21 cellular contexts compared by ENCODE assay signal in genomic region chr4:26490980-26491284, GRCh38. TPM values are rescaled to one million over a fixed set of nuclear protein-coding genes. Genes with fewer than 3 reads are reported as not detected.
DNase-seq lines count a peak whose midpoint lies in the region; ATAC-seq, FAIRE-seq and TF ChIP-seq lines count a peak whose summit lies in the region.
"Had no signal": no experiment of that assay in that cellular context is flagged by ENCODE, and none has a peak within 500 bp of the region (broad histone marks: within the 10 kb centered on the region; RNA-seq: fewer than 3 reads in every experiment).

No MANE protein-coding gene starts in this region.

- TF ChIP-seq EP300 in HepG2 (IDR thresholded peaks at IDR 0.05; ENCODE audit: low read depth in 2 of 2, low read length in 2 of 2) (no peak), HepG2 (CRISPR knock-in tag; IDR thresholded peaks at IDR 0.05; ENCODE audit: borderline replicate concordance) (no peak), K562 (IDR thresholded peaks at IDR 0.05; ENCODE audit: low read length) (no peak), neural cell (conservative IDR thresholded peaks at IDR 0.05; ENCODE audit: poor library complexity, severe bottlenecking) (no peak)

- FAIRE-seq in HepG2 (lab: Jason Lieb, UNC) (no peak), K562 (lab: Jason Lieb, UNC) (no peak)
- FAIRE-seq: GM12878, GM19239, H54 had no signal

- TF ChIP-seq POLR2A in HepG2 (IDR thresholded peaks at IDR 0.05; ENCODE audit: insufficient read depth in 1 of 2, low read depth in 2 of 2, low read length in 2 of 2) (no peak), right lobe of liver (IDR thresholded peaks at IDR 0.05) (no peak), K562 (conservative IDR thresholded peaks at IDR 0.05) (no peak), adrenal gland (IDR thresholded peaks at IDR 0.05) (no peak)

- H3K79me2 ChIP-seq in HepG2 (ENCODE audit: insufficient read depth, low read length) (no peaks in the 10 kb centered on the region), K562 (ENCODE audit: control insufficient read depth, insufficient read depth, low read length) (no peaks in the 10 kb centered on the region), neural cell (replicated peaks; ENCODE audit: insufficient read depth, low read length) (no peaks in the 10 kb centered on the region)

- H2AFZ ChIP-seq in HepG2 (ENCODE audit: low read length) (no peak overlapping the region), K562 (ENCODE audit: low read depth, low read length) (no peak overlapping the region), neural cell (ENCODE audit: low read depth, low read length) (no peak overlapping the region)
- H2AFZ ChIP-seq: GM23248 had no signal

- 50% methylated on average over 4 of the region's 4 CpGs for WGBS in HepG2 (ENCODE audit: low lambda C conversion rate)
- 53% methylated on average over 4 of the region's 4 CpGs for WGBS in right lobe of liver (ENCODE audit: insufficient coverage, low coverage, low lambda C conversion rate, missing lambda C conversion rate)
- WGBS in K562 (ENCODE audit: insufficient coverage, low coverage, missing lambda C conversion rate): 0% methylated on average over 4 of the region's 4 CpGs
- 74 to 85% (median 78%) methylated on average over 4 of the region's 4 CpGs for WGBS in adrenal gland, 4 donors

- no peak overlapping the region for H3K4me2 ChIP-seq in HepG2 (ENCODE audit: low read depth, low read length)
- no peak overlapping the region for H3K4me2 ChIP-seq in K562 (ENCODE audit: insufficient read depth, low read length)
- H3K4me2 ChIP-seq in neural cell (ENCODE audit: low read length): no peak overlapping the region

- DNase-seq in HepG2 (ENCODE audit: low spot score) (no peak), right lobe of liver (no peak), K562 (ENCODE audit: extremely low read depth in 1 of 4, low spot score in 3 of 4) (no peak), adrenal gland (no peak)
- DNase-seq: 8988T; C1 segment of cervical spinal cord; Calu3; CD4-positive, alpha-beta memory T cell; DMS53; EL; GDM1; GM23248; HFFc6 had no signal

- TF ChIP-seq RAD21 in HepG2 (CRISPR knock-in tag; IDR thresholded peaks at IDR 0.05): no peak
- no peak for TF ChIP-seq RAD21 in K562 (CRISPR knock-in tag; conservative IDR thresholded peaks at IDR 0.05 in 1 of 2, IDR thresholded peaks at IDR 0.05 in 1 of 2)
- TF ChIP-seq RAD21 in neural cell (conservative IDR thresholded peaks at IDR 0.05): no peak

- CTCF ChIA-PET in HepG2 (lab: Yijun Ruan, JAX; ENCODE audit: low intra/inter-chr PET ratio, low total read pairs): no interaction called here
- CTCF ChIA-PET in K562 (lab: Yijun Ruan, JAX; ENCODE audit: low intra/inter-chr PET ratio): no interaction called here

- H3F3A ChIP-seq in neural cell (ENCODE audit: insufficient read depth, low read length, poor library complexity, severe bottlenecking): no peaks in the 10 kb centered on the region

- no peaks in the 10 kb centered on the region for H3K9me3 ChIP-seq in HepG2 (ENCODE audit: low read length)
- H3K9me3 ChIP-seq in right lobe of liver: no peaks in the 10 kb centered on the region
- H3K9me3 ChIP-seq in K562 (replicated peaks; ENCODE audit: control insufficient read depth, insufficient read depth, low read depth, low read length): no peaks in the 10 kb centered on the region
- no peaks in the 10 kb centered on the region for H3K9me3 ChIP-seq in neural cell (ENCODE audit: low read length)
- H3K9me3 ChIP-seq in adrenal gland (replicated peaks in 1 of 3): no peaks in the 10 kb centered on the region
- H3K9me3 ChIP-seq: HAP-1 had no signal

- H3K36me3 ChIP-seq in HepG2 (replicated peaks in 1 of 2; ENCODE audit: control insufficient read depth in 1 of 2, insufficient read depth in 2 of 2, low read length in 2 of 2) (no peaks in the 10 kb centered on the region), right lobe of liver (no peaks in the 10 kb centered on the region), K562 (ENCODE audit: control insufficient read depth, insufficient read depth, low read length) (no peaks in the 10 kb centered on the region), neural cell (ENCODE audit: insufficient read depth, low read length) (no peaks in the 10 kb centered on the region), adrenal gland (replicated peaks in 1 of 2) (no peaks in the 10 kb centered on the region)
- H3K36me3 ChIP-seq: HAP-1 had no signal

- H3K27me3 ChIP-seq in HepG2 (ENCODE audit: control insufficient read depth in 1 of 2, insufficient read depth in 2 of 2, low read length in 2 of 2) (peaks cover 1 to 19% of the 10 kb centered on the region in 2 experiments; a peak in 3 of 5 replicates), right lobe of liver (no peaks in the 10 kb centered on the region), K562 (ENCODE audit: control insufficient read depth in 2 of 2, insufficient read depth in 2 of 2, low read length in 2 of 2) (peaks cover 39 to 42% of the 10 kb centered on the region in 2 experiments), neural cell (ENCODE audit: insufficient read depth, low read depth, low read length) (no peaks in the 10 kb centered on the region), adrenal gland (no peaks in the 10 kb centered on the region)

- H3K27ac ChIP-seq in HepG2 (ENCODE audit: extremely low read length, insufficient read depth, low read length) (no peak overlapping the region), right lobe of liver (no peak overlapping the region), K562 (ENCODE audit: extremely low read depth, low read depth, low read length) (no peak overlapping the region), neural cell (ENCODE audit: low read length) (no peak overlapping the region), adrenal gland (no peak overlapping the region)
- H3K27ac ChIP-seq: GM23248 had no signal

- in situ Hi-C loops in HepG2 (cut with HindIII; ENCODE audit: extremely low pct_ligation_motif_present, low pct_unique_long_range_greater_than_20kb) (no loop called here), K562 (cut with MboI) (no loop called here)

- intact Hi-C loops in HepG2 (cut with micrococcal nuclease; ENCODE audit: unreplicated experiment) (no loop called here), right lobe of liver (cut with DNase I) (no loop called here), K562 (cut with micrococcal nuclease) (no loop called here), adrenal gland (cut with DNase I) (no loop called here)

- no peak for TF ChIP-seq CTCF in HepG2 (CRISPR knock-in tag; IDR thresholded peaks at IDR 0.05)
- no peak for TF ChIP-seq CTCF in right lobe of liver (IDR thresholded peaks at IDR 0.05)
- no peak for TF ChIP-seq CTCF in K562 (IDR thresholded peaks at IDR 0.05 in 2 of 3, conservative IDR thresholded peaks at IDR 0.05 in 1 of 3; ENCODE audit: insufficient read depth in 2 of 3, low read depth in 1 of 3, low read length in 3 of 3)
- no peak for TF ChIP-seq CTCF in neural cell (IDR thresholded peaks at IDR 0.05; ENCODE audit: poor library complexity, severe bottlenecking)
- no peak for TF ChIP-seq CTCF in adrenal gland (IDR thresholded peaks at IDR 0.05)

- no peak overlapping the region for H3K9ac ChIP-seq in HepG2 (ENCODE audit: insufficient read depth, low read depth, low read length)
- no peak overlapping the region for H3K9ac ChIP-seq in K562 (ENCODE audit: insufficient read depth in 1 of 2, low read depth in 2 of 2, low read length in 2 of 2)
- H3K9ac ChIP-seq in neural cell (ENCODE audit: low read length): peak overlapping the region; percentile 2
- H3K9ac ChIP-seq: GM23248 had no signal

- POLR2A ChIA-PET in HepG2 (lab: Yijun Ruan, JAX): no interaction called here
- POLR2A ChIA-PET in K562 (lab: Yijun Ruan, JAX): interaction anchor here (1.2 kb wide), 1 partner anchor 10 kb away, joined by 4 read pairs; no protein-coding TSS in a partner anchor

- H3K4me3 ChIP-seq in HepG2 (replicated peaks in 1 of 3; ENCODE audit: insufficient read depth in 1 of 3, low read depth in 2 of 3, low read length in 3 of 3): no peak overlapping the region
- H3K4me3 ChIP-seq in right lobe of liver: no peak overlapping the region
- no peak overlapping the region for H3K4me3 ChIP-seq in K562
- no peak overlapping the region for H3K4me3 ChIP-seq in neural cell (ENCODE audit: low read length)
- H3K4me3 ChIP-seq in adrenal gland: no peak overlapping the region
- H3K4me3 ChIP-seq: GM12878, GM23248, HAP-1 had no signal

- no peak for ATAC-seq in HepG2
- ATAC-seq in right lobe of liver: no peak
- no peak for ATAC-seq in K562
- ATAC-seq in HG03521 (IDR thresholded peaks at IDR 0.05; ENCODE audit: unreplicated experiment): no peak
- no peak for ATAC-seq in HG02678 (IDR thresholded peaks at IDR 0.05; ENCODE audit: unreplicated experiment)
- ATAC-seq: GM12878 had no signal

- no peaks in the 10 kb centered on the region for H3K9me1 ChIP-seq in K562 (ENCODE audit: control insufficient read depth, insufficient read depth, low read length)

- no peaks in the 10 kb centered on the region for H3K9me2 ChIP-seq in neural cell (ENCODE audit: insufficient read depth, low read length)

- H3K4me1 ChIP-seq in HepG2 (ENCODE audit: insufficient read depth, low read length) (no peaks in the 10 kb centered on the region), right lobe of liver (no peaks in the 10 kb centered on the region), K562 (replicated peaks in 1 of 2; ENCODE audit: control insufficient read depth in 2 of 2, insufficient read depth in 2 of 2, low read length in 2 of 2) (no peaks in the 10 kb centered on the region), adrenal gland (replicated peaks in 1 of 2) (no peaks in the 10 kb centered on the region)
- H3K4me1 ChIP-seq: HAP-1 had no signal

- BruUV-seq in HepG2 (replicated peaks; lab: Mats Ljungman, UMichigan) (no TSS peak), K562 (replicated peaks; lab: Mats Ljungman, UMichigan) (no TSS peak)

- H4K20me1 ChIP-seq in HepG2 (ENCODE audit: insufficient read depth, low read length) (no peaks in the 10 kb centered on the region), K562 (replicated peaks; ENCODE audit: control insufficient read depth, insufficient read depth, low read length) (no peaks in the 10 kb centered on the region; the same call in 1 of the 2 replicates), neural cell (ENCODE audit: insufficient read depth) (no peaks in the 10 kb centered on the region)

RNA-seq across cellular contexts. Expression of gene CCKAR, which starts 0.6 kb away (rescaled TPM):
- not detected in 2 replicates for total RNA-seq in HepG2 (2016; rRNA removed; fragmentation: Illumina TruSeq; extraction: Trizol)
- not detected in 2 replicates for total RNA-seq in HepG2 (2016; cell fraction: cytosol; rRNA removed; fragmentation: Illumina TruSeq; extraction: Trizol; ENCODE audit: low read depth)
- total RNA-seq in HepG2 (2016; cell fraction: insoluble cytoplasmic fraction; rRNA removed; fragmentation: Illumina TruSeq; extraction: Trizol): not detected in 2 replicates
- total RNA-seq in HepG2 (2016; cell fraction: membrane; rRNA removed; fragmentation: Illumina TruSeq; extraction: Trizol): not detected in 2 replicates
- not detected in 2 replicates for total RNA-seq in HepG2 (2016; cell fraction: nucleus; rRNA removed; fragmentation: Illumina TruSeq; extraction: Trizol)
- not detected in 2 replicates for polyA plus RNA-seq in HepG2 (2011; rRNA removed)
- not detected in 2 replicates for polyA plus RNA-seq in HepG2 (2011; cell fraction: cytosol; rRNA removed)
- not detected in 2 replicates for polyA plus RNA-seq in HepG2 (2011; cell fraction: nucleus; rRNA removed)
- not detected in 2 replicates for polyA plus RNA-seq in HepG2 (2012)
- polyA plus RNA-seq in HepG2 (2016; cell fraction: cytosol; fragmentation: Illumina TruSeq; extraction: Trizol; ENCODE audit: low read depth): not detected in 2 replicates
- not detected in 2 replicates for polyA plus RNA-seq in HepG2 (2016; cell fraction: insoluble cytoplasmic fraction; fragmentation: Illumina TruSeq; extraction: Trizol; ENCODE audit: low read depth)
- polyA plus RNA-seq in HepG2 (2016; cell fraction: membrane; fragmentation: Illumina TruSeq; extraction: Trizol; ENCODE audit: low read depth): not detected in 2 replicates
- polyA plus RNA-seq in HepG2 (2016; cell fraction: nucleus; fragmentation: Illumina TruSeq; extraction: Trizol; ENCODE audit: insufficient read depth, low read depth): not detected in 2 replicates
- not detected in 2 replicates for polyA minus RNA-seq in HepG2 (2011; rRNA and poly(A)+ RNA removed; ENCODE audit: low replicate concordance)
- polyA minus RNA-seq in HepG2 (2011; cell fraction: cytosol; rRNA and poly(A)+ RNA removed): not detected in 2 replicates
- not detected in 2 replicates for polyA minus RNA-seq in HepG2 (2011; cell fraction: nucleus; rRNA and poly(A)+ RNA removed)
- not detected for total RNA-seq in right lobe of liver
- total RNA-seq in K562 (2011; cell fraction: chromatin; rRNA removed; ENCODE audit: low replicate concordance): not detected in 2 replicates
- total RNA-seq in K562 (2011; cell fraction: nucleolus; rRNA removed): not detected in 2 replicates
- total RNA-seq in K562 (2011; cell fraction: nucleoplasm; rRNA removed): not detected in 2 replicates
- total RNA-seq in K562 (2014; rRNA removed): not detected in 2 replicates
- not detected in 2 replicates for total RNA-seq in K562 (2014; rRNA removed; fragmentation: Illumina TruSeq; extraction: Trizol)
- not detected in 2 replicates for total RNA-seq in K562 (2015; rRNA removed; fragmentation: Illumina TruSeq; extraction: Trizol)
- not detected in 2 replicates for total RNA-seq in K562 (2021)
- not detected in 2 replicates for polyA plus RNA-seq in K562 (2011; rRNA removed)
- not detected in 2 replicates for polyA plus RNA-seq in K562 (2011; cell fraction: cytosol; rRNA removed)
- not detected in 2 replicates for polyA plus RNA-seq in K562 (2011; cell fraction: nucleus; rRNA removed)
- polyA plus RNA-seq in K562 (2012): not detected in 2 replicates
- polyA plus RNA-seq in K562 (2014; fragmentation: Illumina TruSeq; extraction: Trizol): not detected in 2 replicates
- not detected for polyA plus RNA-seq in K562 (2014; fragmentation: Nextera tagmentation; extraction: Ambion mirVana)
- not detected in 2 replicates for polyA plus RNA-seq in K562 (2014; rRNA removed)
- not detected in 2 replicates for polyA minus RNA-seq in K562 (2011; rRNA and poly(A)+ RNA removed)
- not detected in 2 replicates for polyA minus RNA-seq in K562 (2011; cell fraction: cytosol; rRNA and poly(A)+ RNA removed)
- polyA minus RNA-seq in K562 (2011; cell fraction: nucleus; rRNA and poly(A)+ RNA removed): not detected in 2 replicates
- not detected in 2 replicates for polyA plus RNA-seq in neural cell
- polyA minus RNA-seq in neural cell: 0.49 and 0.81 TPM in 2 replicates
- under 1 TPM in 1 of 8 donors, not detected in 7; 0.61 TPM for total RNA-seq in adrenal gland
- not detected for polyA plus RNA-seq in adrenal gland
- total RNA-seq: A673; Calu3; CD4-positive, alpha-beta memory T cell; GM12878; GM23248; HFFc6 had no signal
- polyA plus RNA-seq: CD4-positive, alpha-beta memory T cell; GM12878; GM23248 had no signal

Comparison
In these comparisons a context has a peak if more than half of its experiments do, and no peak if none do; other contexts are left out.
1. Of the 241 proteins assayed by ChIP-seq in both HepG2 and K562: peak only in HepG2: MAFK; only in K562: MAFG; in both: MAFF; in neither: 238.